Comparison of ENCODE assay signal across 25 cellular contexts in genomic region chr5:112059601-112060135, GRCh38.
A peak's percentile ranks its signal among the peaks of the same experiment; 100 is the strongest.
DNase-seq lines count a peak whose midpoint lies in the region; ATAC-seq, FAIRE-seq and TF ChIP-seq lines count a peak whose summit lies in the region.
"Had no signal": no experiment of that assay in that cellular context is flagged by ENCODE, and none has a peak within 500 bp of the region (broad histone marks: within the 10 kb centered on the region; RNA-seq: fewer than 3 reads in every experiment).

No MANE protein-coding gene starts in this region.

- FAIRE-seq in astrocyte (lab: Jason Lieb, UNC) = no peak
- FAIRE-seq: G401.6 had no signal

- H4K20me1 ChIP-seq in astrocyte (ENCODE audit: insufficient read depth, low read length) = no peaks in the 10 kb centered on the region

- H3K36me3 ChIP-seq in astrocyte (ENCODE audit: insufficient read depth, low read length) (no peaks in the 10 kb centered on the region), SJCRH30 (no peaks in the 10 kb centered on the region)
- H3K36me3 ChIP-seq: HAP-1 had no signal

- no peaks in the 10 kb centered on the region for H3K27me3 Mint-ChIP-seq in astrocyte (ENCODE audit: low read depth, unreplicated experiment)

- H3K4me3 ChIP-seq in astrocyte (ENCODE audit: insufficient read depth, low read depth, low read length) = no peak overlapping the region
- no peak overlapping the region for H3K4me3 ChIP-seq in SJCRH30
- H3K4me3 ChIP-seq: GM23248, HAP-1, SK-N-MC had no signal

- no peaks in the 10 kb centered on the region for H3K4me1 Mint-ChIP-seq in astrocyte (ENCODE audit: low read depth, unreplicated experiment)
- H3K4me1 Mint-ChIP-seq: T-cell had no signal

- no peak overlapping the region for H3K4me2 ChIP-seq in astrocyte (ENCODE audit: low read length)

- H3K27me3 ChIP-seq in astrocyte (ENCODE audit: insufficient read depth, low read length) = no peaks in the 10 kb centered on the region
- no peaks in the 10 kb centered on the region for H3K27me3 ChIP-seq in SJCRH30

- no peaks in the 10 kb centered on the region for H3K4me1 ChIP-seq in astrocyte (ENCODE audit: insufficient read depth, low read length)
- H3K4me1 ChIP-seq in SJCRH30 = no peaks in the 10 kb centered on the region
- H3K4me1 ChIP-seq: HAP-1 had no signal

- DNase-seq in astrocyte (ENCODE audit: low read depth) (peak; percentile 12), myocyte (ENCODE audit: low read depth) (peak; percentile 17), SJCRH30 (no peak), DMS79 treated with DMSO at 0.1 percent for 48 hours (lab: John Stamatoyannopoulos, UW) (no peak), COLO829 (ENCODE audit: low spot score) (no peak)
- DNase-seq: AML-193, DND-41, GM23248, KG1, MV-4-11, NCI-H1694 treated with DMSO at 0.1 percent for 48 hours, NCI-H2107, NCI-H2227 treated with DMSO at 0.1 percent for 48 hours, NCI-H510A treated with DMSO at 0.1 percent for 48 hours, NCI-H82, OCI-M1, Right ventricle myocardium superior, T-cell had no signal

- no peak overlapping the region for H3K27ac ChIP-seq in astrocyte (ENCODE audit: low read depth, low read length)
- no peak overlapping the region for H3K27ac ChIP-seq in SJCRH30
- H3K27ac ChIP-seq: C4-2B, GM23248, SK-N-MC had no signal

- H3K36me3 Mint-ChIP-seq in astrocyte (ENCODE audit: low read depth, unreplicated experiment) = no peaks in the 10 kb centered on the region
- H3K36me3 Mint-ChIP-seq: T-cell had no signal

- H3K9me3 Mint-ChIP-seq in astrocyte (ENCODE audit: unreplicated experiment) = peaks cover 5% of the 10 kb centered on the region

- no peak overlapping the region for H2AFZ ChIP-seq in astrocyte (ENCODE audit: low read depth, low read length)
- H2AFZ ChIP-seq: GM23248 had no signal

- TF ChIP-seq CTCF in astrocyte (IDR thresholded peaks at IDR 0.05; ENCODE audit: insufficient read depth, low read depth, low read length) = no peak

- peak; percentile 65 for ATAC-seq in GM18867 (IDR thresholded peaks at IDR 0.05; ENCODE audit: unreplicated experiment)
- ATAC-seq in HG02678 (IDR thresholded peaks at IDR 0.05; ENCODE audit: unreplicated experiment) = peak; percentile 40
- no peak for ATAC-seq in HG03097 (IDR thresholded peaks at IDR 0.05; ENCODE audit: low FRiP score, unreplicated experiment)
- ATAC-seq: T-cell had no signal

- H3K9me3 ChIP-seq in astrocyte (ENCODE audit: insufficient read depth, low read depth, low read length) (peaks cover 3% of the 10 kb centered on the region), SJCRH30 (replicated peaks) (no peaks in the 10 kb centered on the region)
- H3K9me3 ChIP-seq: HAP-1 had no signal

- no peak overlapping the region for H3K9ac ChIP-seq in astrocyte (ENCODE audit: low read length)
- H3K9ac ChIP-seq: GM23248 had no signal

- H3K27ac Mint-ChIP-seq in astrocyte (ENCODE audit: unreplicated experiment) = no peak overlapping the region
- H3K27ac Mint-ChIP-seq: T-cell had no signal

- H3K4me3 Mint-ChIP-seq in astrocyte (ENCODE audit: unreplicated experiment) = no peak overlapping the region
- H3K4me3 Mint-ChIP-seq: T-cell had no signal

- no peaks in the 10 kb centered on the region for H3K79me2 ChIP-seq in astrocyte (ENCODE audit: insufficient read depth, low read length)

Comparison
In these comparisons a context has a peak if more than half of its experiments do, and no peak if none do; other contexts are left out.
1. DNase-seq: peak in astrocyte (single experiment) and myocyte (single experiment); none in SJCRH30 (0 of 2), DMS79 treated with DMSO at 0.1 percent for 48 hours (single experiment) and COLO829 (single experiment).